14 cellular contexts compared by ENCODE assay signal in genomic region chr15:70713547-70714414, GRCh38. TPM values are rescaled to one million over a fixed set of nuclear protein-coding genes. Genes with fewer than 3 reads are reported as not detected.
A peak's percentile ranks its signal among the peaks of the same experiment; 100 is the strongest.
DNase-seq lines count a peak whose midpoint lies in the region; ATAC-seq, FAIRE-seq and TF ChIP-seq lines count a peak whose summit lies in the region.
"Had no signal": no experiment of that assay in that cellular context is flagged by ENCODE, and none has a peak within 500 bp of the region (broad histone marks: within the 10 kb centered on the region; RNA-seq: fewer than 3 reads in every experiment).

No MANE protein-coding gene starts in this region.

- H2BK5ac ChIP-seq in mesendoderm (ENCODE audit: low read length) = no peak overlapping the region

- H3K27me3 ChIP-seq in mesendoderm (ENCODE audit: insufficient read depth, low read length, poor library complexity) = no peaks in the 10 kb centered on the region
- H3K27me3 ChIP-seq in tibial artery = no peaks in the 10 kb centered on the region
- H3K27me3 ChIP-seq: foreskin keratinocyte had no signal

- DNase-seq in HTR-8/SVneo (ENCODE audit: insufficient read length, low spot score) (no peak), chondrocyte (ENCODE audit: low spot score) (no peak), mesendoderm (no peak), tibial artery (no peak), D341Med (ENCODE audit: low spot score) (no peak), NCI-H2107 treated with DMSO at 0.1 percent for 48 hours (lab: John Stamatoyannopoulos, UW; ENCODE audit: unreplicated experiment) (no peak)
- no peak for DNase-seq in activated naive CD4-positive, alpha-beta T cell treated with anti-CD3 and anti-CD28 coated beads, Interleukin-2, amount 50 U/mL, for 16 hours
- DNase-seq: activated naive CD8-positive, alpha-beta T cell treated with anti-CD3 and anti-CD28 coated beads, Interleukin-2, amount 50 U/mL, for 24 hours; mucosa of descending colon; NCI-H2029; stimulated activated CD4-positive, alpha-beta T cell treated with anti-CD3 and anti-CD28 coated beads, Interleukin-4, amount 100 ng/mL, for 4 hours had no signal

- H3K36me3 Mint-ChIP-seq in chondrocyte (ENCODE audit: low read depth) = peaks cover 4% of the 10 kb centered on the region

- H3K4me3 ChIP-seq in mesendoderm (ENCODE audit: low read length) (no peak overlapping the region), tibial artery (peak overlapping the region in 1 of 2 donors; percentile 1)
- H3K4me3 ChIP-seq: mucosa of descending colon had no signal

- peak overlapping the region; percentile 8 for H3K4me3 Mint-ChIP-seq in chondrocyte (ENCODE audit: unreplicated experiment)
- H3K4me3 Mint-ChIP-seq: activated naive CD8-positive, alpha-beta T cell treated with anti-CD3 and anti-CD28 coated beads, Interleukin-2, amount 50 U/mL, for 24 hours had no signal

- no peaks in the 10 kb centered on the region for H3K9me3 ChIP-seq in tibial artery
- H3K9me3 ChIP-seq: mucosa of descending colon had no signal

- H4K8ac ChIP-seq in mesendoderm (ENCODE audit: low read depth, low read length) = no peak overlapping the region

- no peak overlapping the region for H2BK120ac ChIP-seq in mesendoderm (ENCODE audit: low read depth, low read length)

- H4K5ac ChIP-seq in mesendoderm (ENCODE audit: low read length) = no peak overlapping the region

- ATAC-seq in GM19397 (IDR thresholded peaks at IDR 0.05; ENCODE audit: unreplicated experiment) = no peak
- ATAC-seq: activated naive CD8-positive, alpha-beta T cell treated with anti-CD3 and anti-CD28 coated beads, Interleukin-2, amount 50 U/mL, for 24 hours; foreskin keratinocyte; mucosa of descending colon had no signal

- no peaks in the 10 kb centered on the region for H3K27me3 Mint-ChIP-seq in chondrocyte (ENCODE audit: low read depth)

- no peak overlapping the region for H3K4ac ChIP-seq in mesendoderm (ENCODE audit: low read depth, low read length)

- FAIRE-seq in HTR-8/SVneo (lab: Jason Lieb, UNC) = peak; percentile 59

- no peak overlapping the region for H3K56ac ChIP-seq in mesendoderm (ENCODE audit: low read length)

- H3K27ac Mint-ChIP-seq in chondrocyte (ENCODE audit: unreplicated experiment) = peak overlapping the region; percentile 87
- H3K27ac Mint-ChIP-seq: activated naive CD8-positive, alpha-beta T cell treated with anti-CD3 and anti-CD28 coated beads, Interleukin-2, amount 50 U/mL, for 24 hours had no signal

- peaks cover 2% of the 10 kb centered on the region for H3K79me2 ChIP-seq in mesendoderm (ENCODE audit: control insufficient read depth, insufficient read depth, low read length)

- peaks cover 13% of the 10 kb centered on the region for H3K4me1 ChIP-seq in mesendoderm (ENCODE audit: control insufficient read depth, low read depth, low read length)
- peaks cover 0 to 75% (median 55%) of the 10 kb centered on the region in 4 donors for H3K4me1 ChIP-seq in tibial artery

- no peak overlapping the region for H3K18ac ChIP-seq in mesendoderm (ENCODE audit: low read length)

- intact Hi-C loops in tibial artery (cut with DNase I; ENCODE audit: low total_unique reads) = no loop called here

- no peak overlapping the region for H3K4me2 ChIP-seq in mesendoderm (ENCODE audit: low read length)

- no peaks in the 10 kb centered on the region for H3K9me3 Mint-ChIP-seq in chondrocyte (ENCODE audit: low read depth)
- H3K9me3 Mint-ChIP-seq: activated naive CD8-positive, alpha-beta T cell treated with anti-CD3 and anti-CD28 coated beads, Interleukin-2, amount 50 U/mL, for 24 hours had no signal

- no peak overlapping the region for H2BK15ac ChIP-seq in mesendoderm (replicated peaks; ENCODE audit: low read depth)

- no peak for TF ChIP-seq CTCF in chondrocyte (IDR thresholded peaks at IDR 0.05)
- TF ChIP-seq CTCF in tibial artery (IDR thresholded peaks at IDR 0.05) = no peak

- H3K79me1 ChIP-seq in mesendoderm (ENCODE audit: low read length) = peaks cover 6% of the 10 kb centered on the region

- no peak overlapping the region for H2AK5ac ChIP-seq in mesendoderm (ENCODE audit: low read length)

- H3K4me1 Mint-ChIP-seq in chondrocyte (ENCODE audit: low read depth) = peaks cover 79% of the 10 kb centered on the region
- H3K4me1 Mint-ChIP-seq: activated naive CD8-positive, alpha-beta T cell treated with anti-CD3 and anti-CD28 coated beads, Interleukin-2, amount 50 U/mL, for 24 hours had no signal

- H3K9ac ChIP-seq in mesendoderm (ENCODE audit: low read length) = no peak overlapping the region

- H3K23ac ChIP-seq in mesendoderm (ENCODE audit: low read length) = no peak overlapping the region

- H3K27ac ChIP-seq in mesendoderm (ENCODE audit: low read depth, low read length) = peak overlapping the region; percentile 70
- H3K27ac ChIP-seq in tibial artery = peak overlapping the region; percentile 72 to 76
- H3K27ac ChIP-seq: foreskin keratinocyte, HL-60 had no signal

- no CpG with 5 or more reads among the region's 3 CpGs for WGBS in mesendoderm (ENCODE audit: extremely low coverage, insufficient coverage, low lambda C conversion rate)

- H3K36me3 ChIP-seq in mesendoderm (ENCODE audit: control insufficient read depth, insufficient read depth, low read length) (no peaks in the 10 kb centered on the region), tibial artery (no peaks in the 10 kb centered on the region)

RNA-seq across cellular contexts. Expression of gene UACA, which starts 49.6 kb away (rescaled TPM):
- total RNA-seq in chondrocyte = 171 to 275 TPM (median 249 TPM) in 3 replicates
- polyA plus RNA-seq in mesendoderm (2013, experiment 1 of 2) = 19.1 TPM
- 18.8 TPM for polyA plus RNA-seq in mesendoderm (2013, experiment 2 of 2)
